In the genomic region with DNA sequence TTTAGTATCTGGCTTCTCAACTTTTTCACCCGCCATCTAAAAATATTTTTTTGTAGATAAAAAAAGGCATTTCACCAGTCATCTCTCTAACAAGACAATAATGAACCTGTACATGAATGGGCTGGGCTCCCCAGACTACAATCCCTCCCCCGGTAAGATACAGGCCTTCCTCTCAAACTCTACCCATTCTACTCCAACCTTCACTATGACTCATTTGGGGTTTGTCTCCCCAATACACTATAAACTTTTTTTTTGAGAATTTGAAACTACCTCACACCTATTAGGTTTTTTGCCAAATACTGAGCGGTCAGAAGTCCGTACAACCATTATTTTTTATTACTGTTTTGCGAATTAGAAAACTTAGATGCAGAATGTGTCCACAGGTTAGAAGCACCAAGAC, we compare ENCODE assay signal across 8 cellular contexts. TPM values are rescaled to one million over a fixed set of nuclear protein-coding genes. Genes with fewer than 3 reads are reported as not detected.
DNase-seq lines count a peak whose midpoint lies in the region; ATAC-seq and TF ChIP-seq lines count a peak whose summit lies in the region.

No MANE protein-coding gene starts in this region.

- H3K36me3 ChIP-seq in SK-N-SH (replicated peaks in 1 of 2; ENCODE audit: control insufficient read depth in 1 of 2, insufficient read depth in 2 of 2, low read length in 1 of 2) (peaks cover 38 to 44% of the 10 kb centered on the region in 2 experiments), hepatocyte (replicated peaks; ENCODE audit: insufficient read depth, low read depth) (peaks cover 4% of the 10 kb centered on the region), stomach (peaks cover 39 to 47% (median 46%) of the 10 kb centered on the region in 4 donors)

- ATAC-seq in SK-N-SH treated with all-trans-retinoic acid at 6 μM for 48 hours, result no peak
- peak; percentile 46 for ATAC-seq in activated CD8-positive, alpha-beta T cell treated with anti-CD3 and anti-CD28 coated beads, Interleukin-2, amount 10 ng/mL, durations not matched to agents 7 days and 5 days
- ATAC-seq in GM18907 (IDR thresholded peaks at IDR 0.05; ENCODE audit: unreplicated experiment), result no peak
- no peak for ATAC-seq in HG03378 (IDR thresholded peaks at IDR 0.05; ENCODE audit: unreplicated experiment)

- no peak for TF ChIP-seq RAD21 in SK-N-SH (IDR thresholded peaks at IDR 0.05; ENCODE audit: low read length)

- intact Hi-C loops in stomach (cut with DNase I; ENCODE audit: low total_unique reads), result no loop called here

- TF ChIP-seq CTCF in SK-N-SH (IDR thresholded peaks at IDR 0.05) (no peak), hepatocyte (IDR thresholded peaks at IDR 0.05; ENCODE audit: poor library complexity) (no peak), stomach (IDR thresholded peaks at IDR 0.05) (no peak)

- H3K27ac Mint-ChIP-seq in activated CD8-positive, alpha-beta T cell treated with anti-CD3 and anti-CD28 coated beads, Interleukin-2, amount 10 ng/mL, durations not matched to agents 7 days and 5 days, result peak overlapping the region; percentile 100

- POLR2A ChIA-PET in SK-N-SH (lab: Yijun Ruan, JAX), result no interaction called here
- POLR2A ChIA-PET in activated CD8-positive, alpha-beta T cell treated with anti-CD3 and anti-CD28 coated beads, Interleukin-2, amount 10 ng/mL, durations not matched to agents 7 days and 5 days (lab: Charles Lee), result no interaction called here

- H3K9ac ChIP-seq in SK-N-SH, result peak overlapping the region; percentile 92

- peaks cover 59% of the 10 kb centered on the region for H3F3A ChIP-seq in SK-N-SH (replicated peaks; ENCODE audit: insufficient read depth)

- peak overlapping the region; percentile 99 for H3K4me3 Mint-ChIP-seq in activated CD8-positive, alpha-beta T cell treated with anti-CD3 and anti-CD28 coated beads, Interleukin-2, amount 10 ng/mL, durations not matched to agents 7 days and 5 days

- 0% methylated on average over 5 of the region's 5 CpGs for WGBS in SK-N-SH (ENCODE audit: low lambda C conversion rate)
- WGBS in hepatocyte (ENCODE audit: low lambda C conversion rate, missing lambda C conversion rate), result 20% methylated on average over 5 of the region's 5 CpGs
- WGBS in stomach, 5 donors, result 8 to 14% (median 11%) methylated on average over 5 of the region's 5 CpGs

- peak overlapping the region; percentile 73; the same call in 1 of the 2 replicates for H2AFZ ChIP-seq in SK-N-SH (ENCODE audit: low read depth)
- peak overlapping the region; percentile 50 for H2AFZ ChIP-seq in hepatocyte

- H3K4me1 ChIP-seq in SK-N-SH (ENCODE audit: control insufficient read depth in 1 of 2, insufficient read depth in 2 of 2, low read depth in 1 of 2, low read length in 1 of 2), result peaks cover 10 to 13% of the 10 kb centered on the region in 2 experiments; a peak in 3 of 4 replicates
- peaks cover 13% of the 10 kb centered on the region for H3K4me1 ChIP-seq in hepatocyte (ENCODE audit: insufficient read depth)
- H3K4me1 ChIP-seq in stomach, result peaks cover 12 to 37% (median 24%) of the 10 kb centered on the region in 4 donors

- H3K4me2 ChIP-seq in SK-N-SH (peak overlapping the region; percentile 74), hepatocyte (peak overlapping the region; percentile 84)

- H4K20me1 ChIP-seq in SK-N-SH (ENCODE audit: insufficient read depth) (peaks cover 40% of the 10 kb centered on the region), hepatocyte (ENCODE audit: insufficient read depth, poor library complexity, severe bottlenecking) (peaks cover 15% of the 10 kb centered on the region)

- H3K9me3 ChIP-seq in SK-N-SH (no peaks in the 10 kb centered on the region), hepatocyte (ENCODE audit: low read depth) (no peaks in the 10 kb centered on the region), stomach (no peaks in the 10 kb centered on the region)

- peaks cover 42% of the 10 kb centered on the region for H3K4me1 Mint-ChIP-seq in activated CD8-positive, alpha-beta T cell treated with anti-CD3 and anti-CD28 coated beads, Interleukin-2, amount 10 ng/mL, durations not matched to agents 7 days and 5 days (ENCODE audit: low read depth)

- H3K79me2 ChIP-seq in SK-N-SH (ENCODE audit: insufficient read depth) (peaks cover 32% of the 10 kb centered on the region), hepatocyte (peaks cover 22% of the 10 kb centered on the region)

- DNase-seq in SK-N-SH, result no peak
- DNase-seq in activated CD8-positive, alpha-beta T cell treated with anti-CD3 and anti-CD28 coated beads, Interleukin-2, amount 10 ng/mL, durations not matched to agents 7 days and 5 days, result no peak
- DNase-seq in hepatocyte (ENCODE audit: low spot score), result no peak
- no peak for DNase-seq in stomach
- DNase-seq in NCI-H774 (lab: John Stamatoyannopoulos, UW), result no peak

- H3K9me2 ChIP-seq in SK-N-SH (no peaks in the 10 kb centered on the region), hepatocyte (replicated peaks; ENCODE audit: insufficient read depth) (no peaks in the 10 kb centered on the region)

- H3K27ac ChIP-seq in SK-N-SH (ENCODE audit: low read depth in 2 of 2, low read length in 1 of 2), result peak overlapping the region; percentile 86 to 98
- H3K27ac ChIP-seq in hepatocyte, result peak overlapping the region; percentile 94
- H3K27ac ChIP-seq in stomach, result peak overlapping the region; percentile 89 to 94 (median 90)

- CTCF ChIA-PET in SK-N-SH (lab: Yijun Ruan, JAX), result no interaction called here
- CTCF ChIA-PET in activated CD8-positive, alpha-beta T cell treated with anti-CD3 and anti-CD28 coated beads, Interleukin-2, amount 10 ng/mL, durations not matched to agents 7 days and 5 days (lab: Charles Lee), result no interaction called here

- H3K9me3 Mint-ChIP-seq in activated CD8-positive, alpha-beta T cell treated with anti-CD3 and anti-CD28 coated beads, Interleukin-2, amount 10 ng/mL, durations not matched to agents 7 days and 5 days (ENCODE audit: insufficient read depth), result no peaks in the 10 kb centered on the region

- peaks cover 52% of the 10 kb centered on the region for H3K36me3 Mint-ChIP-seq in activated CD8-positive, alpha-beta T cell treated with anti-CD3 and anti-CD28 coated beads, Interleukin-2, amount 10 ng/mL, durations not matched to agents 7 days and 5 days (ENCODE audit: low read depth)

- no peaks in the 10 kb centered on the region for H3K27me3 Mint-ChIP-seq in activated CD8-positive, alpha-beta T cell treated with anti-CD3 and anti-CD28 coated beads, Interleukin-2, amount 10 ng/mL, durations not matched to agents 7 days and 5 days (ENCODE audit: low read depth)

- TF ChIP-seq EP300 in SK-N-SH (IDR thresholded peaks at IDR 0.05; ENCODE audit: borderline replicate concordance in 1 of 2, low read depth in 1 of 2, low read length in 1 of 2), result no peak
- TF ChIP-seq EP300 in stomach (IDR thresholded peaks at IDR 0.05), result no peak

- TF ChIP-seq POLR2A in stomach (IDR thresholded peaks at IDR 0.05), result no peak

- H3K27me3 ChIP-seq in SK-N-SH (ENCODE audit: insufficient read depth) (no peaks in the 10 kb centered on the region), hepatocyte (no peaks in the 10 kb centered on the region), stomach (no peaks in the 10 kb centered on the region)

- H3K4me3 ChIP-seq in SK-N-SH (ENCODE audit: low read depth in 2 of 2, low read length in 1 of 2), result peak overlapping the region; percentile 76 to 81
- peak overlapping the region; percentile 60 for H3K4me3 ChIP-seq in hepatocyte
- H3K4me3 ChIP-seq in stomach, result peak overlapping the region; percentile 66 to 87 (median 74)

TF ChIP-seq in SK-N-SH, 30 proteins besides CTCF, POLR2A, EP300 and RAD21 (continues in another document):
- TF ChIP-seq CHD2 (IDR thresholded peaks at IDR 0.05; ENCODE audit: low read length, partially characterized antibody), result no peak

TF ChIP-seq in SK-N-SH treated with all-trans-retinoic acid at 6 μM for 48 hours, 23 proteins besides CTCF, POLR2A, EP300 and RAD21 (continues in another document):
- TF ChIP-seq CSDC2 (CRISPR knock-in tag; IDR thresholded peaks at IDR 0.05), result no peak
- TF ChIP-seq RARB (CRISPR knock-in tag; IDR thresholded peaks at IDR 0.05), result no peak
- no peak for TF ChIP-seq ARNTL (CRISPR knock-in tag; IDR thresholded peaks at IDR 0.05; ENCODE audit: borderline replicate concordance, low read depth)
- no peak for TF ChIP-seq TOX (CRISPR knock-in tag; IDR thresholded peaks at IDR 0.05; ENCODE audit: borderline replicate concordance)
- no peak for TF ChIP-seq TCF4 (CRISPR knock-in tag; IDR thresholded peaks at IDR 0.05; ENCODE audit: borderline replicate concordance)
- no peak for TF ChIP-seq ZFP3 (CRISPR knock-in tag; IDR thresholded peaks at IDR 0.05)

RNA-seq across cellular contexts. Expression of a gene that starts 0.8 kb away (rescaled TPM):
- 2,073 and 2,479 TPM in 2 replicates for polyA plus RNA-seq in SK-N-SH (2012; rRNA removed)
- polyA plus RNA-seq in SK-N-SH (2012; cell fraction: cytosol; rRNA removed), result 2,881 and 3,723 TPM in 2 replicates
- 553 and 707 TPM in 2 replicates for polyA plus RNA-seq in SK-N-SH (2012; cell fraction: nucleus; rRNA removed)
- 1,000 to 10,000 TPM; 1,104 to 1,130 TPM for total RNA-seq in activated CD8-positive, alpha-beta T cell treated with anti-CD3 and anti-CD28 coated beads, Interleukin-2, amount 10 ng/mL, durations not matched to agents 7 days and 5 days
- total RNA-seq in hepatocyte, result 1,682 and 1,816 TPM in 2 replicates
- polyA plus RNA-seq in hepatocyte, result 279 and 281 TPM in 2 replicates
- 1,000 to 10,000 TPM in 2 of 5 donors, 100 to 1,000 TPM in 3; 479 to 1,135 (median 807) TPM for total RNA-seq in stomach
- polyA plus RNA-seq in stomach, result 1,000 to 10,000 TPM; 2,600 to 3,271 (median 2,737) TPM

RNA-seq across cellular contexts. Expression of a gene that starts 10.1 kb away (rescaled TPM):
- 47.8 and 48.3 TPM in 2 replicates for polyA plus RNA-seq in SK-N-SH (2012; rRNA removed)
- polyA plus RNA-seq in SK-N-SH (2012; cell fraction: cytosol; rRNA removed), result 52.2 and 55.5 TPM in 2 replicates
- 30.4 and 37.8 TPM in 2 replicates for polyA plus RNA-seq in SK-N-SH (2012; cell fraction: nucleus; rRNA removed)
- 100 to 1,000 TPM; 106 to 112 TPM for total RNA-seq in activated CD8-positive, alpha-beta T cell treated with anti-CD3 and anti-CD28 coated beads, Interleukin-2, amount 10 ng/mL, durations not matched to agents 7 days and 5 days
- total RNA-seq in hepatocyte, result 102 and 115 TPM in 2 replicates
- polyA plus RNA-seq in hepatocyte, result 56.0 and 66.6 TPM in 2 replicates
- total RNA-seq in stomach, result 100 to 1,000 TPM in 2 of 5 donors, 10 to 100 TPM in 3; 16.3 to 114 (median 100.0) TPM
- polyA plus RNA-seq in stomach, result 10 to 100 TPM; 17.4 to 69.5 (median 65.4) TPM

RNA-seq across cellular contexts. Expression of a gene that starts 26.4 kb away (rescaled TPM):
- polyA plus RNA-seq in SK-N-SH (2012; rRNA removed) (9.3 and 14.6 TPM in 2 replicates), hepatocyte (22.7 and 23.0 TPM in 2 replicates), stomach (10 to 100 TPM in 1 of 3 donors, 1 to 10 TPM in 2; 3.2 to 11.0 (median 7.9) TPM)
- polyA plus RNA-seq in SK-N-SH (2012; cell fraction: cytosol; rRNA removed), result 6.3 and 7.8 TPM in 2 replicates
- 62.9 and 77.2 TPM in 2 replicates for polyA plus RNA-seq in SK-N-SH (2012; cell fraction: nucleus; rRNA removed)
- 10 to 100 TPM; 39.3 to 47.8 TPM for total RNA-seq in activated CD8-positive, alpha-beta T cell treated with anti-CD3 and anti-CD28 coated beads, Interleukin-2, amount 10 ng/mL, durations not matched to agents 7 days and 5 days
- total RNA-seq in hepatocyte (25.8 and 27.1 TPM in 2 replicates), stomach (100 to 1,000 TPM in 1 of 5 donors, 10 to 100 TPM in 4; 56.7 to 375 (median 89.5) TPM)
